In genomic region chr17:57597531-57598453, GRCh38 we compare ENCODE assay signal across 1 cellular context.
A peak's percentile ranks its signal among the peaks of the same experiment; 100 is the strongest.
TF ChIP-seq lines count a peak whose summit lies in the region.

No MANE protein-coding gene starts in this region.

TF ChIP-seq in HepG2, 621 proteins besides CTCF, POLR2A, EP300 and RAD21 (continued from another document):
- TF ChIP-seq HMG20A (CRISPR knock-in tag; IDR thresholded peaks at IDR 0.05; ENCODE audit: borderline replicate concordance) (0 out of 2 replicates have a peak, but pooled peaks have one; percentile 24), ELF3 (CRISPR knock-in tag; IDR thresholded peaks at IDR 0.05) (0 out of 2 replicates have a peak, but pooled peaks have one; percentile 48), ZNF557 (CRISPR knock-in tag; IDR thresholded peaks at IDR 0.05) (peak; percentile 62; the same call in 1 of the 2 replicates), ZNF317 (CRISPR knock-in tag; IDR thresholded peaks at IDR 0.05) (peak; percentile 40; the same call in 1 of the 2 replicates), SOX13 (IDR thresholded peaks at IDR 0.05) (no peak), SOX13 (CRISPR knock-in tag; conservative IDR thresholded peaks at IDR 0.05 in 1 of 2, IDR thresholded peaks at IDR 0.05 in 1 of 2) (peak in 1 of 2 experiments; percentile 32; a peak in 1 of 4 replicates), RELA (CRISPR knock-in tag; IDR thresholded peaks at IDR 0.05) (0 out of 2 replicates have a peak, but pooled peaks have one; percentile 45), ZNF264 (CRISPR knock-in tag; IDR thresholded peaks at IDR 0.05) (no peak), ZNF614 (CRISPR knock-in tag; IDR thresholded peaks at IDR 0.05; ENCODE audit: borderline replicate concordance) (0 out of 2 replicates have a peak, but pooled peaks have one; percentile 42), ZFX (CRISPR knock-in tag; IDR thresholded peaks at IDR 0.05; ENCODE audit: low read depth) (peak; percentile 76; the same call in 1 of the 2 replicates), ZBTB44 (CRISPR knock-in tag; IDR thresholded peaks at IDR 0.05) (no peak), ZNF44 (CRISPR knock-in tag; IDR thresholded peaks at IDR 0.05) (peak; percentile 71; the same call in 1 of the 2 replicates), CEBPG (CRISPR knock-in tag; IDR thresholded peaks at IDR 0.05) (0 out of 2 replicates have a peak, but pooled peaks have one; percentile 17), GATAD2A (CRISPR knock-in tag; IDR thresholded peaks at IDR 0.05) (peak; percentile 66; the same call in 1 of the 2 replicates), CBX5 (CRISPR knock-in tag; IDR thresholded peaks at IDR 0.05; ENCODE audit: borderline replicate concordance) (0 out of 2 replicates have a peak, but pooled peaks have one; percentile 40), ZNF766 (CRISPR knock-in tag; IDR thresholded peaks at IDR 0.05; ENCODE audit: borderline replicate concordance) (0 out of 2 replicates have a peak, but pooled peaks have one; percentile 51), TP53 (CRISPR knock-in tag; conservative IDR thresholded peaks at IDR 0.05) (peak; percentile 59; the same call in 1 of the 2 replicates), SMC3 (IDR thresholded peaks at IDR 0.05; ENCODE audit: low read length) (peak; percentile 92), ZNF652 (CRISPR knock-in tag; IDR thresholded peaks at IDR 0.05; ENCODE audit: borderline replicate concordance, low read depth) (0 out of 2 replicates have a peak, but pooled peaks have one; percentile 17), BCL6 (CRISPR knock-in tag; IDR thresholded peaks at IDR 0.05) (peak; percentile 40), KLF11 (CRISPR knock-in tag; IDR thresholded peaks at IDR 0.05) (0 out of 2 replicates have a peak, but pooled peaks have one; percentile 71), HNF4A (CRISPR knock-in tag; IDR thresholded peaks at IDR 0.05) (0 out of 2 replicates have a peak, but pooled peaks have one; percentile 28), NKX3-1 (CRISPR knock-in tag; IDR thresholded peaks at IDR 0.05) (no peak), ZNF205 (CRISPR knock-in tag; IDR thresholded peaks at IDR 0.05) (peak; percentile 79), ZNF331 (CRISPR knock-in tag; IDR thresholded peaks at IDR 0.05) (0 out of 2 replicates have a peak, but pooled peaks have one; percentile 45), HMGXB4 (CRISPR knock-in tag; IDR thresholded peaks at IDR 0.05; ENCODE audit: borderline replicate concordance in 1 of 2, low read depth in 1 of 2) (peak in 1 of 2 experiments; percentile 60; a peak in 1 of 4 replicates), XRCC5 (optimal IDR thresholded peaks at IDR 0.05; ENCODE audit: low read length) (peak; percentile 78), THAP8 (CRISPR knock-in tag; IDR thresholded peaks at IDR 0.05; ENCODE audit: borderline replicate concordance) (no peak), ZKSCAN8 (CRISPR knock-in tag; IDR thresholded peaks at IDR 0.05; ENCODE audit: borderline replicate concordance) (0 out of 2 replicates have a peak, but pooled peaks have one; percentile 75), NCOA1 (CRISPR knock-in tag; IDR thresholded peaks at IDR 0.05) (no peak), RBM22 (optimal IDR thresholded peaks at IDR 0.05; ENCODE audit: low read length) (peak; percentile 61), FUBP1 (CRISPR knock-in tag; IDR thresholded peaks at IDR 0.05; ENCODE audit: borderline replicate concordance) (0 out of 2 replicates have a peak, but pooled peaks have one; percentile 59), SOX6 (IDR thresholded peaks at IDR 0.05) (no peak), SOX6 (CRISPR knock-in tag; IDR thresholded peaks at IDR 0.05) (peak; percentile 45), TFE3 (CRISPR knock-in tag; IDR thresholded peaks at IDR 0.05) (peak; percentile 41; the same call in 1 of the 2 replicates), ZNF709 (CRISPR knock-in tag; IDR thresholded peaks at IDR 0.05) (no peak), IRF2 (CRISPR knock-in tag; IDR thresholded peaks at IDR 0.05) (0 out of 2 replicates have a peak, but pooled peaks have one; percentile 24), STAG1 (CRISPR knock-in tag; IDR thresholded peaks at IDR 0.05) (peak; percentile 85), ETV5 (CRISPR knock-in tag; IDR thresholded peaks at IDR 0.05; ENCODE audit: borderline replicate concordance) (peak; percentile 22; the same call in 1 of the 2 replicates), RARA (CRISPR knock-in tag; IDR thresholded peaks at IDR 0.05) (peak; percentile 48), ATF7-NPFF (CRISPR knock-in tag; IDR thresholded peaks at IDR 0.05; ENCODE audit: low read depth) (0 out of 2 replicates have a peak, but pooled peaks have one; percentile 26), ZBTB33 (CRISPR knock-in tag; IDR thresholded peaks at IDR 0.05) (0 out of 2 replicates have a peak, but pooled peaks have one; percentile 46), KDM4B (CRISPR knock-in tag; IDR thresholded peaks at IDR 0.05) (peak; percentile 82; the same call in 1 of the 2 replicates), PHF5A (CRISPR knock-in tag; IDR thresholded peaks at IDR 0.05; ENCODE audit: low read depth, unreplicated experiment) (peak; percentile 4), CREB1 (IDR thresholded peaks at IDR 0.05) (no peak), CREB1 (CRISPR knock-in tag; IDR thresholded peaks at IDR 0.05) (0 out of 2 replicates have a peak, but pooled peaks have one; percentile 35), ZNF770 (CRISPR knock-in tag; IDR thresholded peaks at IDR 0.05) (0 out of 2 replicates have a peak, but pooled peaks have one; percentile 20), PITX1 (CRISPR knock-in tag; IDR thresholded peaks at IDR 0.05) (peak; percentile 49; the same call in 1 of the 2 replicates), ZNF547 (CRISPR knock-in tag; IDR thresholded peaks at IDR 0.05) (no peak), GATAD1 (CRISPR knock-in tag; IDR thresholded peaks at IDR 0.05) (0 out of 2 replicates have a peak, but pooled peaks have one; percentile 16), SIX1 (CRISPR knock-in tag; IDR thresholded peaks at IDR 0.05; ENCODE audit: borderline replicate concordance) (0 out of 2 replicates have a peak, but pooled peaks have one; percentile 16), LCORL (IDR thresholded peaks at IDR 0.05) (no peak), LCORL (CRISPR knock-in tag; IDR thresholded peaks at IDR 0.05) (0 out of 2 replicates have a peak, but pooled peaks have one; percentile 25)
